Comparison of ENCODE assay signal across 8 cellular contexts in genomic region chr19:55476100-55476775, GRCh38. TPM values are rescaled to one million over a fixed set of nuclear protein-coding genes. Genes with fewer than 3 reads are reported as not detected.
A peak's percentile ranks its signal among the peaks of the same experiment; 100 is the strongest.
DNase-seq lines count a peak whose midpoint lies in the region; ATAC-seq, FAIRE-seq and TF ChIP-seq lines count a peak whose summit lies in the region.

Gene ZNF628, plus strand, starts transcription at chr19:55476617. Its CDS starts 3,294 bp downstream, at chr19:55479911.

- peaks cover 33% of the 10 kb centered on the region for H3K4me1 ChIP-seq in left ventricle myocardium inferior

- peak within 1 kb of the TSS; percentile 96 for H3K27ac Mint-ChIP-seq in progenitor cell of endocrine pancreas

- peaks cover 6% of the 10 kb centered on the region for H3K36me3 Mint-ChIP-seq in progenitor cell of endocrine pancreas (ENCODE audit: insufficient read depth)

- DNase-seq in GM12892 (ENCODE audit: insufficient read length): peak; percentile 100
- peak; percentile 82 for DNase-seq in NCI-H1436 treated with DMSO at 0.1 percent for 48 hours (lab: John Stamatoyannopoulos, UW)
- DNase-seq in T follicular helper cell (ENCODE audit: low read depth): peak; percentile 96
- DNase-seq in amniotic epithelial cell (ENCODE audit: low read depth): peak; percentile 97
- DNase-seq in left ventricle myocardium inferior: peak; percentile 99
- peak; percentile 94 for DNase-seq in progenitor cell of endocrine pancreas (ENCODE audit: low spot score, unreplicated experiment)
- peak; percentile 99 for DNase-seq in ureter (ENCODE audit: low spot score)

- H3K4me3 Mint-ChIP-seq in progenitor cell of endocrine pancreas (ENCODE audit: low read depth): peak within 1 kb of the TSS; percentile 90

- peak; percentile 86 for ATAC-seq in HG02852 (IDR thresholded peaks at IDR 0.05; ENCODE audit: unreplicated experiment)

- no peaks in the 10 kb centered on the region for H3K36me3 ChIP-seq in left ventricle myocardium inferior

- peak within 1 kb of the TSS; percentile 97 for H3K27ac ChIP-seq in left ventricle myocardium inferior (replicated peaks)

- H3K27me3 Mint-ChIP-seq in progenitor cell of endocrine pancreas: no peaks in the 10 kb centered on the region

- peaks cover 12% of the 10 kb centered on the region for H3K4me1 Mint-ChIP-seq in progenitor cell of endocrine pancreas (ENCODE audit: low read depth)

- H3K4me3 ChIP-seq in left ventricle myocardium inferior: peak within 1 kb of the TSS; percentile 73

- H3K9me3 Mint-ChIP-seq in progenitor cell of endocrine pancreas (ENCODE audit: low read depth): no peaks in the 10 kb centered on the region

- peak; percentile 48; the same call in 1 of the 2 replicates for TF ChIP-seq POLR2A in GM12892 (IDR thresholded peaks at IDR 0.05; ENCODE audit: low read depth, low read length)

- no peak for TF ChIP-seq CTCF in left ventricle myocardium inferior (IDR thresholded peaks at IDR 0.05; ENCODE audit: borderline replicate concordance)
- TF ChIP-seq CTCF in progenitor cell of endocrine pancreas (IDR thresholded peaks at IDR 0.05; ENCODE audit: unreplicated experiment): no peak

- H3K27me3 ChIP-seq in left ventricle myocardium inferior (ENCODE audit: low read depth): no peaks in the 10 kb centered on the region

- no peaks in the 10 kb centered on the region for H3K9me3 ChIP-seq in left ventricle myocardium inferior (replicated peaks)

- intact Hi-C loops in left ventricle myocardium inferior (cut with micrococcal nuclease): no loop called here

- peak; percentile 93 for FAIRE-seq in GM12892 (lab: Jason Lieb, UNC)

RNA-seq across cellular contexts. Expression of gene ZNF628, which starts in this region (rescaled TPM):
- 0.13 TPM for polyA plus RNA-seq in GM12892 (2012; ENCODE audit: missing spikeins)
- total RNA-seq in left ventricle myocardium inferior (5.4 TPM), progenitor cell of endocrine pancreas (12.9 and 16.8 TPM in 2 replicates), ureter (7.4 TPM)

Comparison
In these comparisons a context has a peak if more than half of its experiments do, and no peak if none do; other contexts are left out.
1. Peak in every context shown above with its lines: DNase-seq, ATAC-seq, H3K4me3 ChIP-seq and H3K27ac ChIP-seq.